Comparison of ENCODE assay signal across 8 cellular contexts in the genomic region with DNA sequence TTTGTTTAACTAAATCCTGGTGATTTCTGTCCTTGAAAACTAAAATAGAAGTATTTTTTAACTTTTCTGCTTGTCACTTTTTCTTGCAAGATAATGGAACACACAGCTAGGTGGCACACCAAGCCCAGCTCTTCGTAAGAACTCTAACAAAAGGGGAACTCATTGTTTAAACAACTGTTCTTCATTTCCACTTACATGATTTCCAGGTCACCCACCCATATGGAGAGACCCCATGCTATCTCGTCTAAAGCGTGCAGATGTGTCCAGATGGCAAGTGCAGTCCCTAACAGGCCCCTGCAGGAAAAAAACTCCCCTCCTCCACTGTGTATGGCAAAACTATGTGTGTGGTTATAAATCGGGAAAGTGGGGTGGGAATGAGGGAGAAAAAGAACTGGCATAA. TPM values are rescaled to one million over a fixed set of nuclear protein-coding genes. Genes with fewer than 3 reads are reported as not detected.
DNase-seq lines count a peak whose midpoint lies in the region; ATAC-seq, FAIRE-seq and TF ChIP-seq lines count a peak whose summit lies in the region.

No MANE protein-coding gene starts in this region.

- H3K4me1 Mint-ChIP-seq in T-cell: peaks cover 7 to 18% (median 18%) of the 10 kb centered on the region in 3 donors

- H3K27ac ChIP-seq in endothelial cell of umbilical vein (ENCODE audit: insufficient read depth, low read depth, low read length): no peak overlapping the region

- no peak overlapping the region for H3K4me3 Mint-ChIP-seq in T-cell

- no peaks in the 10 kb centered on the region for H3K36me3 Mint-ChIP-seq in T-cell

- H4K20me1 ChIP-seq in endothelial cell of umbilical vein (replicated peaks; ENCODE audit: control insufficient read depth, extremely low read depth, insufficient read depth, low read length): no peaks in the 10 kb centered on the region

- H2AFZ ChIP-seq in endothelial cell of umbilical vein (ENCODE audit: low read depth, low read length): no peak overlapping the region

- no TSS peak for BruUV-seq in endothelial cell of umbilical vein (replicated peaks; lab: Mats Ljungman, UMichigan)

- no peak overlapping the region for H3K4me3 ChIP-seq in endothelial cell of umbilical vein (replicated peaks in 1 of 3; ENCODE audit: insufficient read depth in 1 of 3, low read depth in 1 of 3, low read length in 3 of 3)

- no peaks in the 10 kb centered on the region for H3K36me3 ChIP-seq in endothelial cell of umbilical vein (ENCODE audit: control insufficient read depth in 2 of 2, extremely low read depth in 1 of 2, insufficient read depth in 2 of 2, low read length in 2 of 2)

- POLR2A ChIA-PET in T-cell (lab: Charles Lee): interaction anchor here in 1 of 2 donors (0.6 kb wide), 1 partner anchor 81 kb away, joined by 3 read pairs; the partner anchor contains the start of gene TDG
- POLR2A ChIA-PET in endothelial cell of umbilical vein (lab: Charles Lee): no interaction called here

- H3K9me1 ChIP-seq in endothelial cell of umbilical vein (replicated peaks; ENCODE audit: control insufficient read depth, extremely low read depth, insufficient read depth, low read length): no peaks in the 10 kb centered on the region

- peak in 3 of 4 experiments; percentile 51 to 70 (median 60) for ATAC-seq in T-cell (replicated peaks in 1 of 4)

- no peaks in the 10 kb centered on the region for H3K9me3 Mint-ChIP-seq in T-cell

- peak; percentile 77 for FAIRE-seq in endothelial cell of umbilical vein (lab: Jason Lieb, UNC)

- CTCF ChIA-PET in T-cell (lab: Charles Lee) (interaction anchor here (0.6 to 2.2 kb wide), 11 partner anchors 18 to 226 kb away, joined by 3 to 19 read pairs (median 4); partner anchors contain the start of gene TDG (in 1 of the 2)), endothelial cell of umbilical vein (lab: Charles Lee) (interaction anchor here (0.7 to 1.9 kb wide), 12 partner anchors 13 to 293 kb away, joined by 3 to 32 read pairs (median 4); partner anchors contain the start of gene HSP90B1)

- H3K27me3 Mint-ChIP-seq in T-cell: no peaks in the 10 kb centered on the region

- dilution Hi-C loops in endothelial cell of umbilical vein (cut with MboI; ENCODE audit: extremely low pct_ligation_motif_present, low sequenced_read_pairs): no loop called here

- no peak overlapping the region for H3K9ac ChIP-seq in endothelial cell of umbilical vein (replicated peaks; ENCODE audit: extremely low read depth, insufficient read depth, low read length)

- DNase-seq in DMS114 treated with DMSO at 0.1 percent for 48 hours (lab: John Stamatoyannopoulos, UW; ENCODE audit: unreplicated experiment) (peak; percentile 17), HT-29 (ENCODE audit: low spot score) (peak; percentile 30), T-cell (peak; percentile 13 to 59 (median 40)), endothelial cell of umbilical vein (ENCODE audit: low read depth, low spot score) (peak; percentile 72), pulmonary artery endothelial cell (ENCODE audit: low read depth, low spot score) (peak; percentile 13), cortex of kidney (lab: John Stamatoyannopoulos, UW) (no peak), ecto neural progenitor cell (ENCODE audit: low spot score) (no peak)
- DNase-seq in activated CD4-positive, CD25-positive, alpha-beta regulatory T cell treated with anti-CD3 and anti-CD28 coated beads, Interleukin-2, amount 50 U/mL, for 72 hours: no peak

- no peaks in the 10 kb centered on the region for H3K9me3 ChIP-seq in endothelial cell of umbilical vein (replicated peaks; ENCODE audit: control insufficient read depth, insufficient read depth, low read length)

- H3K79me2 ChIP-seq in endothelial cell of umbilical vein (ENCODE audit: control insufficient read depth, insufficient read depth, low read length): no peaks in the 10 kb centered on the region

- no peak overlapping the region for H3K4me2 ChIP-seq in endothelial cell of umbilical vein (ENCODE audit: insufficient read depth, low read length)

- intact Hi-C loops in endothelial cell of umbilical vein (cut with micrococcal nuclease): loop anchor here (1.0 kb wide), 1 partner anchor 225 kb away; no protein-coding TSS in a partner anchor

- peaks cover 6% of the 10 kb centered on the region for H3K4me1 ChIP-seq in endothelial cell of umbilical vein (ENCODE audit: control insufficient read depth, extremely low read depth, insufficient read depth, low read length)

- peaks cover 0 to 7% of the 10 kb centered on the region in 2 experiments for H3K27me3 ChIP-seq in endothelial cell of umbilical vein (ENCODE audit: control insufficient read depth in 2 of 2, insufficient read depth in 2 of 2, low read length in 2 of 2)

- peak overlapping the region in 1 of 2 donors; percentile 1 for H3K27ac Mint-ChIP-seq in T-cell

- TF ChIP-seq POLR2A in endothelial cell of umbilical vein (IDR thresholded peaks at IDR 0.05; ENCODE audit: low read depth, low read length): no peak

- TF ChIP-seq CTCF in endothelial cell of umbilical vein (IDR thresholded peaks at IDR 0.05; ENCODE audit: extremely low read depth in 1 of 2, insufficient read depth in 1 of 2, low read depth in 1 of 2, low read length in 2 of 2): peak in 1 of 2 donors; percentile 25

TF ChIP-seq in endothelial cell of umbilical vein, 7 proteins besides CTCF, POLR2A, EP300 and RAD21:
- TF ChIP-seq GATA2 (IDR thresholded peaks at IDR 0.05; ENCODE audit: insufficient read depth, insufficient read length, low read depth, low read length): no peak
- TF ChIP-seq POLR2AphosphoS5 (IDR thresholded peaks at IDR 0.05; ENCODE audit: insufficient read depth, low read depth, low read length): no peak
- TF ChIP-seq MYC (IDR thresholded peaks at IDR 0.05; ENCODE audit: low read depth, low read length): no peak
- TF ChIP-seq JUN (IDR thresholded peaks at IDR 0.05; ENCODE audit: borderline replicate concordance, insufficient read depth, insufficient read length, low read depth): no peak
- TF ChIP-seq, protein P1, sequence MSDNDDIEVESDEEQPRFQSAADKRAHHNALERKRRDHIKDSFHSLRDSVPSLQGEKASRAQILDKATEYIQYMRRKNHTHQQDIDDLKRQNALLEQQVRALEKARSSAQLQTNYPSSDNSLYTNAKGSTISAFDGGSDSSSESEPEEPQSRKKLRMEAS (IDR thresholded peaks at IDR 0.05; ENCODE audit: insufficient read depth, insufficient read length): no peak
- no peak for TF ChIP-seq FOS (IDR thresholded peaks at IDR 0.05; ENCODE audit: borderline replicate concordance, insufficient read depth, low read length)
- TF ChIP-seq EZH2 (IDR thresholded peaks at IDR 0.05; ENCODE audit: borderline replicate concordance, low read depth, low read length, severe bottlenecking): no peak

RNA-seq across cellular contexts. Expression of gene NT5DC3, which starts 43.3 kb away (rescaled TPM):
- total RNA-seq in HT-29 (2014; rRNA removed; shearing (Covaris generic)): 7.9 and 9.0 TPM in 2 replicates
- 1 to 10 TPM; 4.2 to 7.4 (median 6.3) TPM for total RNA-seq in T-cell
- 6.4 and 6.7 TPM in 2 replicates for total RNA-seq in endothelial cell of umbilical vein
- polyA plus RNA-seq in endothelial cell of umbilical vein: 1.2 and 1.5 TPM in 2 replicates
- polyA plus RNA-seq in endothelial cell of umbilical vein (2011; cell fraction: cytosol; rRNA removed): 1.5 TPM in 2 replicates
- 2.6 and 3.0 TPM in 2 replicates for polyA plus RNA-seq in endothelial cell of umbilical vein (2011; cell fraction: nucleus; rRNA removed)
- polyA plus RNA-seq in endothelial cell of umbilical vein (2012): 3.0 and 3.5 TPM in 2 replicates
- 2.5 and 3.5 TPM in 2 replicates for polyA minus RNA-seq in endothelial cell of umbilical vein
- polyA minus RNA-seq in endothelial cell of umbilical vein (2011; cell fraction: cytosol; rRNA and poly(A)+ RNA removed): 2.3 TPM
- polyA minus RNA-seq in endothelial cell of umbilical vein (2011; cell fraction: nucleus; rRNA and poly(A)+ RNA removed): 2.9 and 5.0 TPM in 2 replicates
- 4.2 and 5.3 TPM in 2 replicates for total RNA-seq in pulmonary artery endothelial cell

RNA-seq across cellular contexts. Expression of gene HSP90B1, which starts 45.9 kb away (rescaled TPM):
- 202 and 209 TPM in 2 replicates for total RNA-seq in HT-29 (2014; rRNA removed; shearing (Covaris generic))
- total RNA-seq in T-cell: 100 to 1,000 TPM; 240 to 310 (median 290) TPM
- total RNA-seq in endothelial cell of umbilical vein: 1,253 and 1,310 TPM in 2 replicates
- 188 and 310 TPM in 2 replicates for polyA plus RNA-seq in endothelial cell of umbilical vein
- 622 and 672 TPM in 2 replicates for polyA plus RNA-seq in endothelial cell of umbilical vein (2011; cell fraction: cytosol; rRNA removed)
- 1,138 and 1,640 TPM in 2 replicates for polyA plus RNA-seq in endothelial cell of umbilical vein (2011; cell fraction: nucleus; rRNA removed)
- 967 and 1,014 TPM in 2 replicates for polyA plus RNA-seq in endothelial cell of umbilical vein (2012)
- polyA minus RNA-seq in endothelial cell of umbilical vein: 299 and 328 TPM in 2 replicates
- polyA minus RNA-seq in endothelial cell of umbilical vein (2011; cell fraction: cytosol; rRNA and poly(A)+ RNA removed): 72.4 TPM
- polyA minus RNA-seq in endothelial cell of umbilical vein (2011; cell fraction: nucleus; rRNA and poly(A)+ RNA removed): 434 and 718 TPM in 2 replicates
- 668 and 1,188 TPM in 2 replicates for total RNA-seq in pulmonary artery endothelial cell

Comparison
In these comparisons a context has a peak if more than half of its experiments do, and no peak if none do; other contexts are left out.
1. DNase-seq: peak in DMS114 treated with DMSO at 0.1 percent for 48 hours (single experiment), HT-29 (single experiment), T-cell (34 of 34), endothelial cell of umbilical vein (single experiment) and pulmonary artery endothelial cell (single experiment); none in cortex of kidney (single experiment), ecto neural progenitor cell (single experiment) and activated CD4-positive, CD25-positive, alpha-beta regulatory T cell treated with anti-CD3 and anti-CD28 coated beads, Interleukin-2, amount 50 U/mL, for 72 hours (single experiment).